Comparison of ENCODE assay signal across 8 cellular contexts in the genomic region with DNA sequence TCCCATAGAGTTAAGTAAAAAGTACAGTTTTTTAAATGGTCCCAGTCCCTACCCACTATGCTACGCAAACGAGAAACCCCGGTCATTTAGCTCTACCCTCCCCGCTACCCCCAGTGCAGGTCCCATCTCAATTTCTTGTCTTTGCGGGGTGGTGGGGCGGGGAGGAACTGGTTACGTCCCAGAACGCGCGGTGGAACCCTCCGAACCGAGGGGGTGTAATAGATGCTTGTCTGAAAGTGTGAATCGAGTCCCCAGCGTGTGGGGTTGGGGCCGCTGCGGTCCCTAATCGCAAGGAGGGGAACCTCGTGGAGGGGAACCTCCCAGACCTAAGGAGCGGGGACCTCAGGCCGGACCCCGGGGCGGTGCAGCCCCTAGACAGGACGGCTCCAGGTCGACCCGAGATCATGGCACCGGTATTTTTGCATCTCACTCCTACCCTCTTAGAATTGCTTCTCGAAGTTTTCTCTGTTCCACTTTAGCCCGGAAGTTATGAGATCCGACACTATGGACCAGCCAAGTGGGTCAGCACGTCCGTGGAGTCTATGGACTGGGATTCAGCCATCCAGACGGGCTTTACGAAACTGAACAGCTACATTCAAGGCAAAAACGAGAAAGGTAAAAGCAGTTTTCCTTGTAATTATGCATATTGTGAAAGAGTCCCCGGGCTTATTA. TPM values are rescaled to one million over a fixed set of nuclear protein-coding genes. Genes with fewer than 3 reads are reported as not detected.
DNase-seq lines count a peak whose midpoint lies in the region; ATAC-seq and TF ChIP-seq lines count a peak whose summit lies in the region.

No MANE protein-coding gene starts in this region.

- H3K9ac ChIP-seq in SK-N-MC (ENCODE audit: insufficient read length) = peak overlapping the region; percentile 79
- peak overlapping the region; percentile 3 to 95 (median 88) for H3K9ac ChIP-seq in subcutaneous abdominal adipose tissue (ENCODE audit: low read length in 5 of 5)

- peak; percentile 42 for DNase-seq in stimulated activated CD4-positive, alpha-beta T cell treated with anti-CD3 and anti-CD28 coated beads, Interleukin-15, amount 100 ng/mL, for 24 hours
- DNase-seq in stimulated activated CD4-positive, alpha-beta T cell treated with anti-CD3 and anti-CD28 coated beads, Interleukin-2, amount 100 ng/mL, for 48 hours = no peak
- DNase-seq in SK-N-MC (ENCODE audit: low read depth, low spot score) (no peak), chondrocyte (ENCODE audit: low spot score) (no peak), right lobe of liver (peak; percentile 47 to 69 (median 63)), NCI-H1694 treated with DMSO at 0.1 percent for 48 hours (lab: John Stamatoyannopoulos, UW) (no peak), GM13976 (ENCODE audit: low spot score) (no peak)

- no peaks in the 10 kb centered on the region for H3K27me3 Mint-ChIP-seq in chondrocyte (ENCODE audit: low read depth)

- H3K36me3 Mint-ChIP-seq in chondrocyte (ENCODE audit: low read depth) = peaks cover 23% of the 10 kb centered on the region

- peak; percentile 6 to 17 (median 12) for ATAC-seq in right lobe of liver

- no peaks in the 10 kb centered on the region for H3K9me3 ChIP-seq in SK-N-MC (ENCODE audit: low read depth, low read length)
- no peaks in the 10 kb centered on the region for H3K9me3 ChIP-seq in right lobe of liver
- no peaks in the 10 kb centered on the region for H3K9me3 ChIP-seq in subcutaneous abdominal adipose tissue (ENCODE audit: control insufficient read depth in 5 of 5, low read length in 5 of 5)

- H3K9me3 Mint-ChIP-seq in chondrocyte (ENCODE audit: low read depth) = no peaks in the 10 kb centered on the region

- H3K4me3 Mint-ChIP-seq in chondrocyte (ENCODE audit: unreplicated experiment) = peak overlapping the region; percentile 85

- no peaks in the 10 kb centered on the region for H3K27me3 ChIP-seq in right lobe of liver
- no peaks in the 10 kb centered on the region for H3K27me3 ChIP-seq in subcutaneous abdominal adipose tissue (ENCODE audit: control insufficient read depth in 5 of 5, insufficient read depth in 4 of 5, low read length in 5 of 5)

- H3K27ac ChIP-seq in SK-N-MC = 0 out of 2 replicates have a peak overlapping the region, but pooled peaks have one; percentile 45
- peak overlapping the region; percentile 76 to 97 (median 89) for H3K27ac ChIP-seq in right lobe of liver
- peak overlapping the region; percentile 98 for H3K27ac ChIP-seq in subcutaneous abdominal adipose tissue (ENCODE audit: low read depth, low read length)

- no peak for TF ChIP-seq POLR2A in right lobe of liver (IDR thresholded peaks at IDR 0.05)

- TF ChIP-seq CTCF in chondrocyte (IDR thresholded peaks at IDR 0.05) (no peak), right lobe of liver (IDR thresholded peaks at IDR 0.05) (no peak), GM13976 (IDR thresholded peaks at IDR 0.05; ENCODE audit: borderline replicate concordance, control extremely low read depth, extremely low read depth, insufficient read depth, missing control alignments) (no peak)

- H3K36me3 ChIP-seq in SK-N-MC (ENCODE audit: insufficient read depth, low read length) (peaks cover 5% of the 10 kb centered on the region; the same call in 1 of the 2 replicates), right lobe of liver (peaks cover 0 to 33% (median 14%) of the 10 kb centered on the region in 4 donors), subcutaneous abdominal adipose tissue (ENCODE audit: control insufficient read depth in 5 of 5, insufficient read depth in 5 of 5, low read length in 5 of 5) (peaks cover 8 to 41% (median 32%) of the 10 kb centered on the region in 5 donors)

- intact Hi-C loops in right lobe of liver (cut with DNase I) = loop anchor here in 1 of 2 donors (10.0 kb wide), 1 partner anchor 110 kb away; no protein-coding TSS in a partner anchor

- in situ Hi-C loops in GM13976 (cut with MboI; ENCODE audit: low sequenced_read_pairs, unreplicated experiment) = no loop called here

- WGBS in right lobe of liver (ENCODE audit: insufficient coverage, low coverage, low lambda C conversion rate, missing lambda C conversion rate) = 3% methylated on average over 27 of the region's 35 CpGs

- H3K4me1 ChIP-seq in right lobe of liver (peaks cover 0 to 24% (median 11%) of the 10 kb centered on the region in 4 donors), subcutaneous abdominal adipose tissue (ENCODE audit: control insufficient read depth in 5 of 5, insufficient read depth in 5 of 5, low read length in 5 of 5) (peaks cover 2 to 56% (median 51%) of the 10 kb centered on the region in 5 donors)

- peaks cover 11% of the 10 kb centered on the region for H3K4me1 Mint-ChIP-seq in chondrocyte (ENCODE audit: low read depth)

- peak overlapping the region; percentile 74 for H3K27ac Mint-ChIP-seq in chondrocyte (ENCODE audit: unreplicated experiment)

- H3K4me3 ChIP-seq in SK-N-MC = peak overlapping the region; percentile 97
- peak overlapping the region; percentile 61 to 78 (median 78) for H3K4me3 ChIP-seq in right lobe of liver
- H3K4me3 ChIP-seq in subcutaneous abdominal adipose tissue (ENCODE audit: low read depth in 1 of 5, low read length in 5 of 5) = peak overlapping the region; percentile 72 to 91 (median 88)

RNA-seq across cellular contexts. Expression of a gene that starts 0.8 kb away (rescaled TPM):
- total RNA-seq in chondrocyte = 28.2 to 43.7 TPM (median 42.5 TPM) in 3 replicates
- total RNA-seq in right lobe of liver = 10 to 100 TPM; 37.3 to 69.2 (median 53.0) TPM

RNA-seq across cellular contexts. Expression of a gene that starts 27.1 kb away (rescaled TPM):
- total RNA-seq in chondrocyte = not detected in 3 replicates
- not detected for total RNA-seq in right lobe of liver

Comparison
In these comparisons a context has a peak if more than half of its experiments do, and no peak if none do; other contexts are left out.
1. DNase-seq: peak in stimulated activated CD4-positive, alpha-beta T cell treated with anti-CD3 and anti-CD28 coated beads, Interleukin-15, amount 100 ng/mL, for 24 hours (single experiment) and right lobe of liver (3 of 3); none in stimulated activated CD4-positive, alpha-beta T cell treated with anti-CD3 and anti-CD28 coated beads, Interleukin-2, amount 100 ng/mL, for 48 hours (0 of 2), SK-N-MC (single experiment), chondrocyte (single experiment), NCI-H1694 treated with DMSO at 0.1 percent for 48 hours (single experiment) and GM13976 (single experiment).
2. H3K27ac ChIP-seq: peak in every context shown above with its lines; median percentile 98 in subcutaneous abdominal adipose tissue; 89 in right lobe of liver; 45 in SK-N-MC.
3. Peak in every context shown above with its lines, with median percentiles within 50 percentile points of each other: H3K4me3 ChIP-seq.